In the genomic region with DNA sequence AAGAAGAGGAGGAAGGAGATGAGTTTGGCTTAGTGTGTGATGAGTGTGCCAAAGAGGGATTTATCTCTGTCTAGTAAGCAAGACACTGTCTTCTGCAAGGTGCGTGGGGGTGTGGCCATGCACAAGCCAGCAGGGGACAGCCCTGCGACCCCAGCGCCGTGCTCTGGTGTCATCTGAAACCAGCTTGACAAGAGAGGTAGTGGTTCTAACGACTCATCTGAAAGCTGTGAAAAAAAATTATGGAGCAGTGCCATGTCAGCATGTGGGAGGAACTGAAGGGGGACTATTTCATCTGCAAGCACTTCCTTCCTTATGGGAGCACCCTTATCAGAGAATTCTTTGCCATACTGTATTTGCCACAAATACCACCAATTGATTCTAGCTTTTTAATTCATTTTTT, we compare ENCODE assay signal across 13 cellular contexts.
DNase-seq lines count a peak whose midpoint lies in the region; ATAC-seq and TF ChIP-seq lines count a peak whose summit lies in the region.
"Had no signal": no experiment of that assay in that cellular context is flagged by ENCODE, and none has a peak within 500 bp of the region (broad histone marks: within the 10 kb centered on the region; RNA-seq: fewer than 3 reads in every experiment).

No MANE protein-coding gene starts in this region.

- H3K4me3 Mint-ChIP-seq in MCF 10A (ENCODE audit: unreplicated experiment) (no peak overlapping the region), neural progenitor cell (no peak overlapping the region)
- H3K4me3 Mint-ChIP-seq: activated CD4-positive, alpha-beta T cell treated with anti-CD3 and anti-CD28 coated beads, Interleukin-2, amount 10 ng/mL, durations not matched to agents 7 days and 5 days; CD4-positive, alpha-beta memory T cell; nephron; T-cell had no signal

- H3K36me3 ChIP-seq in neutrophil (no peaks in the 10 kb centered on the region), neural progenitor cell (no peaks in the 10 kb centered on the region)

- peak; percentile 59 for DNase-seq in NCI-H1436 (lab: John Stamatoyannopoulos, UW)
- DNase-seq in NCI-H748 treated with DMSO at 0.1 percent for 48 hours (lab: John Stamatoyannopoulos, UW) = peak; percentile 78
- no peak for DNase-seq in MCF 10A (ENCODE audit: unreplicated experiment)
- no peak for DNase-seq in neural progenitor cell (ENCODE audit: low spot score)
- DNase-seq: activated CD4-positive, alpha-beta T cell treated with anti-CD3 and anti-CD28 coated beads, Interleukin-2, amount 10 ng/mL, durations not matched to agents 7 days and 5 days; activated gamma-delta T cell treated with Interleukin-2 at 50 U/mL for 16 hours; CD4-positive, alpha-beta memory T cell; PC-9; T-cell had no signal

- H3K9me3 Mint-ChIP-seq in MCF 10A (ENCODE audit: unreplicated experiment) (no peaks in the 10 kb centered on the region), neural progenitor cell (no peaks in the 10 kb centered on the region)
- H3K9me3 Mint-ChIP-seq: activated CD4-positive, alpha-beta T cell treated with anti-CD3 and anti-CD28 coated beads, Interleukin-2, amount 10 ng/mL, durations not matched to agents 7 days and 5 days had no signal

- no peak overlapping the region for H3K4me2 ChIP-seq in neural progenitor cell
- H3K4me2 ChIP-seq: PC-9 had no signal

- H3K27me3 Mint-ChIP-seq in MCF 10A (ENCODE audit: insufficient read depth, unreplicated experiment) (no peaks in the 10 kb centered on the region), neural progenitor cell (ENCODE audit: insufficient read depth, low read depth) (peaks cover 6% of the 10 kb centered on the region)
- H3K27me3 Mint-ChIP-seq: activated CD4-positive, alpha-beta T cell treated with anti-CD3 and anti-CD28 coated beads, Interleukin-2, amount 10 ng/mL, durations not matched to agents 7 days and 5 days; CD4-positive, alpha-beta memory T cell had no signal

- no peaks in the 10 kb centered on the region for H3K27me3 ChIP-seq in neutrophil
- H3K27me3 ChIP-seq in neural progenitor cell = no peaks in the 10 kb centered on the region

- no peaks in the 10 kb centered on the region for H4K20me1 ChIP-seq in neural progenitor cell (ENCODE audit: low read depth)

- CTCF ChIA-PET in MCF 10A (lab: Yijun Ruan, JAX) = no interaction called here

- TF ChIP-seq CTCF in neutrophil (IDR thresholded peaks at IDR 0.05) = no peak
- no peak for TF ChIP-seq CTCF in MCF 10A (IDR thresholded peaks at IDR 0.05; ENCODE audit: unreplicated experiment)
- TF ChIP-seq CTCF in neural progenitor cell (IDR thresholded peaks at IDR 0.05) = no peak

- H2AFZ ChIP-seq in neural progenitor cell (replicated peaks) = no peak overlapping the region
- H2AFZ ChIP-seq: PC-9 had no signal

- no peaks in the 10 kb centered on the region for H3K79me2 ChIP-seq in neural progenitor cell (ENCODE audit: low read depth)

- H3K27ac Mint-ChIP-seq in MCF 10A (ENCODE audit: low read depth, unreplicated experiment) = no peak overlapping the region
- H3K27ac Mint-ChIP-seq in neural progenitor cell = no peak overlapping the region
- H3K27ac Mint-ChIP-seq: activated CD4-positive, alpha-beta T cell treated with anti-CD3 and anti-CD28 coated beads, Interleukin-2, amount 10 ng/mL, durations not matched to agents 7 days and 5 days; CD4-positive, alpha-beta memory T cell; nephron; T-cell had no signal

- POLR2A ChIA-PET in MCF 10A (lab: Yijun Ruan, JAX) = interaction anchor here (0.5 kb wide), 1 partner anchor 146 kb away, joined by 4 read pairs; no protein-coding TSS in a partner anchor

- peak; percentile 53 for ATAC-seq in GM18907 (IDR thresholded peaks at IDR 0.05; ENCODE audit: unreplicated experiment)
- ATAC-seq in HG03025 (IDR thresholded peaks at IDR 0.05; ENCODE audit: low FRiP score, unreplicated experiment) = no peak
- ATAC-seq: T-cell had no signal

- H3K4me1 Mint-ChIP-seq in MCF 10A (ENCODE audit: insufficient read depth, unreplicated experiment) (no peaks in the 10 kb centered on the region), neural progenitor cell (no peaks in the 10 kb centered on the region)
- H3K4me1 Mint-ChIP-seq: activated CD4-positive, alpha-beta T cell treated with anti-CD3 and anti-CD28 coated beads, Interleukin-2, amount 10 ng/mL, durations not matched to agents 7 days and 5 days; CD4-positive, alpha-beta memory T cell; nephron; T-cell had no signal

- H3K4me3 ChIP-seq in neutrophil (ENCODE audit: low read depth in 1 of 2, low read length in 1 of 2) = peak overlapping the region; percentile 44 to 47
- no peak overlapping the region for H3K4me3 ChIP-seq in neural progenitor cell
- H3K4me3 ChIP-seq: PC-9 had no signal

- H3F3A ChIP-seq in neural progenitor cell (ENCODE audit: low read depth) = no peaks in the 10 kb centered on the region

- no peak overlapping the region for H3K9ac ChIP-seq in neural progenitor cell

- no peaks in the 10 kb centered on the region for H3K9me3 ChIP-seq in neutrophil
- H3K9me3 ChIP-seq in neural progenitor cell (ENCODE audit: low read depth) = no peaks in the 10 kb centered on the region

- BruUV-seq in MCF 10A (replicated peaks; lab: Mats Ljungman, UMichigan) = no TSS peak

- H3K4me1 ChIP-seq in neutrophil (ENCODE audit: control insufficient read depth in 1 of 2, insufficient read depth in 1 of 2, low read depth in 1 of 2, low read length in 1 of 2) (peaks cover 59 to 62% of the 10 kb centered on the region in 2 experiments), neural progenitor cell (peaks cover 3% of the 10 kb centered on the region)

- peak overlapping the region; percentile 95 for H3K27ac ChIP-seq in neutrophil
- H3K27ac ChIP-seq in neural progenitor cell = no peak overlapping the region
- H3K27ac ChIP-seq: PC-9 had no signal

- intact Hi-C loops in MCF 10A (cut with micrococcal nuclease) = no loop called here

- H3K36me3 Mint-ChIP-seq in MCF 10A (ENCODE audit: insufficient read depth, unreplicated experiment) (peaks cover 4% of the 10 kb centered on the region), neural progenitor cell (no peaks in the 10 kb centered on the region)
- H3K36me3 Mint-ChIP-seq: CD4-positive, alpha-beta memory T cell; T-cell had no signal

Comparison
In these comparisons a context has a peak if more than half of its experiments do, and no peak if none do; other contexts are left out.
1. DNase-seq: peak in NCI-H1436 (single experiment) and NCI-H748 treated with DMSO at 0.1 percent for 48 hours (single experiment); none in MCF 10A (single experiment) and neural progenitor cell (single experiment).